ENCODE assay signal across 9 cellular contexts in the genomic region with DNA sequence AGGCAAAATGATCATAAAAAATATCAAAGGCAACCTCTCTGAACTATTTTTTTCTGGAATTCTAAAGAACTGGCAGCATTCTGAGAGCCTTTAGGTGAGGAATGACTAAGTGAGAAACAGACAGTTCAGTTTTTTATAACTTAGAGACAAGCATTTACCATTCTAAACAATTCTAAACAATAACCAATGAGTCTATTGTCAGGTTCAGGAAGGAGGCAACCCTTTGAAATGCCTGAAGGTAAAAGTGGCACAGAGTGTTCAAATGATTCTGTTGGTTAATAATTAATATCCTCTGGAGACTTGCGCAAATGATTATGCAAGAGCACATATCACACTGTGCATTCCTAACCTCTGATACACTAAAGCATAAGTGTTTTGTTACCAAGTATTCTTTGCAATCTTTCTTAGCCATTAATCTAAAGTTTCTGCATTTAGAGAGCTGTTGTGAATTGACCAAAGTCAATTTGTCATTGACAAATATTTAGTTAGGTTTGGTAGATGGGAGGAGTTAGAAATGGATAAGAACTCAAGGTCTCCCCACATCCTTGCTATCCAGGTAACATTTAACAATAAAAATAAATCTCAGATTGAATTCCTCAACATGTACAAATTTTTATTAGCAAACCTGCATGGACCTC. TPM values are rescaled to one million over a fixed set of nuclear protein-coding genes. Genes with fewer than 3 reads are reported as not detected.
DNase-seq lines count a peak whose midpoint lies in the region; ATAC-seq and TF ChIP-seq lines count a peak whose summit lies in the region.
"Had no signal": no experiment of that assay in that cellular context is flagged by ENCODE, and none has a peak within 500 bp of the region (broad histone marks: within the 10 kb centered on the region; RNA-seq: fewer than 3 reads in every experiment).

No MANE protein-coding gene starts in this region.

- H3K27me3 ChIP-seq in BJ (ENCODE audit: control insufficient read depth, insufficient read depth, low read length) (no peaks in the 10 kb centered on the region), esophagus muscularis mucosa (no peaks in the 10 kb centered on the region)

- peak overlapping the region; percentile 0 to 42 (median 28) for H3K27ac ChIP-seq in esophagus muscularis mucosa (replicated peaks in 1 of 4)

- intact Hi-C loops in esophagus muscularis mucosa (cut with DNase I): no loop called here

- H3K36me3 ChIP-seq in BJ (ENCODE audit: control insufficient read depth, insufficient read depth, low read length) (no peaks in the 10 kb centered on the region), esophagus muscularis mucosa (no peaks in the 10 kb centered on the region)

- H3K27ac Mint-ChIP-seq in neural crest cell (ENCODE audit: unreplicated experiment): peak overlapping the region; percentile 43

- no peaks in the 10 kb centered on the region for H3K9me3 ChIP-seq in esophagus muscularis mucosa

- CTCF ChIA-PET in BJ (lab: Yijun Ruan, JAX): no interaction called here

- no peak overlapping the region for H3K4me3 ChIP-seq in BJ (ENCODE audit: low read depth, low read length)
- H3K4me3 ChIP-seq in esophagus muscularis mucosa: no peak overlapping the region

- 58% methylated on average over 1 of the region's 1 CpG for WGBS in esophagus muscularis mucosa

- POLR2A ChIA-PET in BJ (lab: Charles Lee): no interaction called here

- peaks cover 10 to 20% (median 11%) of the 10 kb centered on the region in 4 donors for H3K4me1 ChIP-seq in esophagus muscularis mucosa

- H3K9me3 Mint-ChIP-seq in neural crest cell: peaks cover 5% of the 10 kb centered on the region

- no peak for TF ChIP-seq POLR2A in esophagus muscularis mucosa (IDR thresholded peaks at IDR 0.05; ENCODE audit: low read depth)

- peaks cover under 1% of the 10 kb centered on the region for H3K36me3 Mint-ChIP-seq in neural crest cell (ENCODE audit: low read depth)

- no peak for TF ChIP-seq CTCF in BJ (IDR thresholded peaks at IDR 0.05; ENCODE audit: insufficient read depth, low read depth, low read length)
- TF ChIP-seq CTCF in esophagus muscularis mucosa (IDR thresholded peaks at IDR 0.05): no peak
- TF ChIP-seq CTCF in neural crest cell (conservative IDR thresholded peaks at IDR 0.05): no peak

- ATAC-seq in GM21717 (IDR thresholded peaks at IDR 0.05; ENCODE audit: unreplicated experiment) (no peak), GM19397 (IDR thresholded peaks at IDR 0.05; ENCODE audit: unreplicated experiment) (no peak)

- no peak overlapping the region for H3K4me3 Mint-ChIP-seq in neural crest cell

- H3K4me1 Mint-ChIP-seq in neural crest cell: peaks cover 9% of the 10 kb centered on the region

- no peak for TF ChIP-seq EP300 in esophagus muscularis mucosa (IDR thresholded peaks at IDR 0.05)

- no peaks in the 10 kb centered on the region for H3K27me3 Mint-ChIP-seq in neural crest cell (ENCODE audit: low read depth)

- peak; percentile 71 for DNase-seq in BJ (ENCODE audit: low read depth)
- peak; percentile 2 for DNase-seq in NCI-H69 (lab: John Stamatoyannopoulos, UW)
- DNase-seq in esophagus muscularis mucosa (ENCODE audit: extremely low spot score): no peak
- no peak for DNase-seq in neural crest cell (ENCODE audit: low read depth, low spot score)
- DNase-seq in pons (ENCODE audit: low spot score): no peak
- DNase-seq in retina: no peak
- DNase-seq: NCI-H2107 had no signal

RNA-seq across cellular contexts. Expression of gene TGFBR2, which starts 9.2 kb away (rescaled TPM):
- polyA plus RNA-seq in BJ (2011; rRNA removed): 61.0 and 73.1 TPM in 2 replicates
- polyA minus RNA-seq in BJ (2011; rRNA and poly(A)+ RNA removed): 46.1 and 62.0 TPM in 2 replicates
- total RNA-seq in esophagus muscularis mucosa: 100 to 1,000 TPM; 202 to 292 (median 261) TPM
- total RNA-seq in neural crest cell: 8.5 and 8.7 TPM in 2 replicates

Comparison
In these comparisons a context has a peak if more than half of its experiments do, and no peak if none do; other contexts are left out.
1. DNase-seq: peak in BJ (single experiment) and NCI-H69 (single experiment); none in esophagus muscularis mucosa (single experiment), neural crest cell (single experiment), pons (single experiment) and retina (single experiment).
2. RNA of gene TGFBR2, which starts 9.2 kb away (total RNA-seq): 202 to 292 TPM in esophagus muscularis mucosa; 8.5 to 8.7 TPM in neural crest cell; every median in the first group is over 10 times any median in the second.